ENCODE assay signal across 25 cellular contexts in the genomic region with DNA sequence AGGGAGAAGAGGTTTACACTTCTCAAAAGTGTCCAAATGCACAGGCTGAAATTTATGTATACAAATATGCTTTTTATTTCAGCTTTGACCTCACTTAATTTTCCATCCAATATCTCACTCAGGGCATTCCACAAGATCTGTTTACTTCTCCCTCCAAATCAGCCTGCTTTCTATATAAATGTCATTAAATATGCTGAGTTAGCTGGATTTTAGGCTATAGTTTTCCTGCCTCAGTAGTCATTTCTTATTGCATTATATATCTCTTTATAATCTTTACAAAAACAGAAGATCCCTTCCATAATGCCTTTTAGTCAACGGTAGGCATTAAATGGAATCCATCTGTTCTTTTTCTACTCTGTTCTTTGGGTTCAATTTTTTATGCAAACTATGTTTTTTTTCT.
"Had no signal": no experiment of that assay in that cellular context is flagged by ENCODE, and none has a peak within 500 bp of the region (broad histone marks: within the 10 kb centered on the region; RNA-seq: fewer than 3 reads in every experiment).

No MANE protein-coding gene starts in this region.

- H3K27ac ChIP-seq: neural progenitor cell, ovary, parathyroid adenoma, psoas muscle, skin epidermis, stomach, thoracic aorta, thyroid gland, tibial nerve, upper lobe of left lung, vagina had no signal

- DNase-seq: natural killer cell; occipital lobe; ovary; posterior cingulate gyrus; psoas muscle; right cardiac atrium; stimulated activated CD4-positive, alpha-beta T cell treated with anti-CD3 and anti-CD28 coated beads, Interleukin-15, amount 100 ng/mL, for 24 hours; stimulated activated CD4-positive, alpha-beta T cell treated with anti-CD3 and anti-CD28 coated beads, Interleukin-2, amount 100 ng/mL, for 24 hours; stimulated activated CD4-positive, alpha-beta T cell treated with anti-CD3 and anti-CD28 coated beads, Interleukin-2, amount 100 ng/mL, for 48 hours; stimulated activated CD4-positive, alpha-beta T cell treated with anti-CD3 and anti-CD28 coated beads, Interleukin-4, amount 100 ng/mL, for 24 hours; stimulated activated naive B cell treated with anti-CD40 and anti-IgM and Interleukin-4, amounts not matched to agents 10 μg/mL and 1 μg/mL and 100 μg/mL, for 72 hours; stimulated activated naive CD4-positive, alpha-beta T cell treated with Interleukin-2 at 50 U/mL for 16 hours; stomach; thyroid gland; trophoblast cell; upper lobe of left lung had no signal

- H3K4me2 ChIP-seq: neural progenitor cell had no signal

- ATAC-seq: natural killer cell; psoas muscle; right cardiac atrium; sciatic nerve; stimulated activated effector memory CD8-positive, alpha-beta T cell treated with anti-CD3 and anti-CD28 coated beads, Interleukin-12 subunit alpha, Interleukin-12 subunit beta, amount 100 ng/mL, for 72 hours; stimulated activated naive B cell treated with anti-CD40 and anti-IgM and Interleukin-4, amounts not matched to agents 10 μg/mL and 1 μg/mL and 100 μg/mL, for 72 hours had no signal

- H3K9ac ChIP-seq: neural progenitor cell, parathyroid adenoma had no signal

- H3K4me1 ChIP-seq: neural progenitor cell, parathyroid adenoma, psoas muscle, stomach, thyroid gland, tibial nerve, upper lobe of left lung, vagina had no signal

- H3K9me3 ChIP-seq: ovary, psoas muscle, stomach, thoracic aorta, thyroid gland, tibial nerve, upper lobe of left lung, vagina had no signal

- H3K79me2 ChIP-seq: parathyroid adenoma had no signal

- H3K36me3 ChIP-seq: neural progenitor cell, ovary, stomach, thoracic aorta, thyroid gland, tibial nerve, upper lobe of left lung, vagina had no signal

- H2AFZ ChIP-seq: neural progenitor cell, parathyroid adenoma had no signal

- H3K27me3 ChIP-seq: neural progenitor cell, ovary, stomach, thyroid gland, tibial nerve, upper lobe of left lung, vagina had no signal

- FAIRE-seq: urothelium cell line had no signal

- H3K4me3 ChIP-seq: neural progenitor cell, ovary, psoas muscle, skin epidermis, stomach, thoracic aorta, thyroid gland, tibial nerve, upper lobe of left lung, vagina had no signal
